In the genomic region with DNA sequence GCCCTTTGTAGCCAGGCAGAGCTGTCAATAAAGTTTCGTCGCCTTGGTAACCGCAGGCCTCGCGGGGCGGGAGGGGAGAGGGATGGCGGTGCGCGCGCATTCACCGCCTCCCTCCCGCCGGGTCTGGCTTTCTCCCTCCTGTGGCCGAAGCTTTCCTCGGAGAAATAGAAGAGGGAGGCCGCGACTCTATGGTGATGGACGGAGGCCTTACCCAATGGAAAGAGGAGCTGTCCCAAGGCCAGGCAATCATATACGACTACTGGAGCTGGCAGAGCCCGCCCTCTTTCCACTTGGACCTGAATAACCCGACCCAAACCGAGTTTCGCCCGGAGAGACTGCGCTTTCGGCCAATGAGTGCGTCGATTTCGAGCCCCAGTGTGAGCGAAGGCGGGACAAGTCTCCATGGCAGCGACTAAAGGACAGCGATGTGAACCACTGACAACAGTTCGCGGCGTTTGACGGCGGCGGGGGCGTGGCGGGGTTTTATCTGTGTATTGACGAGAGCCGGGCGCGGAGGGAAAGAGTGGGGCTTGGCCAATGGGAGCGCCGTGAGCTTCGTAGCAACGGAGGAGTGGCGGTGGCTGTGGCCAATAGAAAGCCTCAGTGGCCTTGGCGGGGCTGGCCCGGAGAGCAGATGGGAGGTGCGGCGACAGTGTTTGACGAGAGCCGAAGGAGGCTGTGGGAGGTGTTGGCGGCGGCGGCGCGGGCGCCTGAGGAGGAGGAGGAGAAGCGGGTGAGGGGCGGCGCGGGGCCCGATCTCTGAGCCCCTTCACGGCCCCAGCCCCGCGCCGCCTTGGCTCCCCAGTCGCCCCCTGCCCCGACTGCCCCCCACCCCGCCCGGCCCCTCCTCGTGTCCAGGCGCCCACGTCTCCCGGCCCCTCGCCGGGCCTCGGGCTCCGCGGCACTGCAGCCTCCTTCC, we compare ENCODE assay signal across 1 cellular context.
TF ChIP-seq lines count a peak whose summit lies in the region.

A gene (plus strand): TSS at position 652 of the 919 bp plus-strand sequence. CDS start 2,061 bp downstream, outside the sequence.

TF ChIP-seq in K562, 482 proteins besides CTCF, POLR2A, EP300 and RAD21 (continued from another document and continues in another):
- TF ChIP-seq ZNF311 (CRISPR knock-in tag; IDR thresholded peaks at IDR 0.05) (no peak), TEAD2 (tag; IDR thresholded peaks at IDR 0.05) (no peak), ZNF24 (IDR thresholded peaks at IDR 0.05) (no peak), BHLHE40 (IDR thresholded peaks at IDR 0.05; ENCODE audit: low read length) (no peak), GABPA (tag; conservative IDR thresholded peaks at IDR 0.05; ENCODE audit: low read depth) (peak; percentile 41; the same call in 1 of the 2 replicates), MEF2A (IDR thresholded peaks at IDR 0.05; ENCODE audit: control insufficient read depth, low read depth, low read length) (no peak), NFE2L1 (tag; IDR thresholded peaks at IDR 0.05; ENCODE audit: borderline replicate concordance, low read depth) (no peak), BCOR (IDR thresholded peaks at IDR 0.05) (no peak), ZNF644 (tag; IDR thresholded peaks at IDR 0.05; ENCODE audit: low read depth) (no peak), SMARCC2 (IDR thresholded peaks at IDR 0.05; ENCODE audit: low read depth) (no peak), ZNF175 (CRISPR knock-in tag; IDR thresholded peaks at IDR 0.05; ENCODE audit: low read depth) (no peak), ZNF431 (CRISPR knock-in tag; IDR thresholded peaks at IDR 0.05) (no peak), RFX1 (IDR thresholded peaks at IDR 0.05) (peak; percentile 98), CREM (IDR thresholded peaks at IDR 0.05; ENCODE audit: low read depth) (peak; percentile 97), SIN3B (IDR thresholded peaks at IDR 0.05; ENCODE audit: low read depth) (no peak), ZNF780A (CRISPR knock-in tag; IDR thresholded peaks at IDR 0.05) (no peak), MXI1 (IDR thresholded peaks at IDR 0.05; ENCODE audit: low read depth, low read length) (peak; percentile 83), ARNT (IDR thresholded peaks at IDR 0.05) (no peak), ZNF586 (CRISPR knock-in tag; conservative IDR thresholded peaks at IDR 0.05) (no peak), RB1 (IDR thresholded peaks at IDR 0.05; ENCODE audit: low read depth) (peak; percentile 79; the same call in 1 of the 2 replicates), SIRT6 (IDR thresholded peaks at IDR 0.05; ENCODE audit: low read depth, low read length) (no peak), HMGN3 (IDR thresholded peaks at IDR 0.05; ENCODE audit: borderline replicate concordance, extremely low read depth, insufficient read length, low read depth, low read length) (peak; percentile 79), XRCC5 (IDR thresholded peaks at IDR 0.05; ENCODE audit: low read depth, low read length) (0 out of 2 replicates have a peak, but pooled peaks have one; percentile 63), SREBF1 (IDR thresholded peaks at IDR 0.05; ENCODE audit: borderline replicate concordance, low read depth, low read length) (0 out of 2 replicates have a peak, but pooled peaks have one; percentile 83), POLR2B (IDR thresholded peaks at IDR 0.05; ENCODE audit: low read depth, partially characterized antibody) (peak; percentile 76), GTF2F1 (IDR thresholded peaks at IDR 0.05; ENCODE audit: low read depth, low read length) (peak; percentile 12; the same call in 1 of the 2 replicates), FOXM1 (IDR thresholded peaks at IDR 0.05; ENCODE audit: low read depth) (peak; percentile 40; the same call in 1 of the 2 replicates), FOXM1 (CRISPR knock-in tag; IDR thresholded peaks at IDR 0.05; ENCODE audit: low read depth) (no peak), SMAD2 (IDR thresholded peaks at IDR 0.05; ENCODE audit: low read depth, low read length) (no peak), RNF2 (IDR thresholded peaks at IDR 0.05) (peak; percentile 9; the same call in 1 of the 2 replicates), KAT2B (IDR thresholded peaks at IDR 0.05; ENCODE audit: low read depth, low read length) (no peak), ZNF75A (CRISPR knock-in tag; IDR thresholded peaks at IDR 0.05) (no peak), WHSC1 (IDR thresholded peaks at IDR 0.05; ENCODE audit: low read length) (no peak), STAT5B (CRISPR knock-in tag; IDR thresholded peaks at IDR 0.05) (no peak), MTF1 (CRISPR knock-in tag; IDR thresholded peaks at IDR 0.05; ENCODE audit: borderline replicate concordance) (no peak), MYNN (IDR thresholded peaks at IDR 0.05) (no peak), MYNN (CRISPR knock-in tag; IDR thresholded peaks at IDR 0.05) (no peak), ZKSCAN1 (IDR thresholded peaks at IDR 0.05; ENCODE audit: low read depth, low read length) (peak; percentile 87), NR3C1 (CRISPR knock-in tag; IDR thresholded peaks at IDR 0.05) (no peak), KLF10 (CRISPR knock-in tag; IDR thresholded peaks at IDR 0.05) (no peak), HEY1 (CRISPR knock-in tag; IDR thresholded peaks at IDR 0.05; ENCODE audit: borderline replicate concordance) (no peak)
- TF ChIP-seq, protein P1, sequence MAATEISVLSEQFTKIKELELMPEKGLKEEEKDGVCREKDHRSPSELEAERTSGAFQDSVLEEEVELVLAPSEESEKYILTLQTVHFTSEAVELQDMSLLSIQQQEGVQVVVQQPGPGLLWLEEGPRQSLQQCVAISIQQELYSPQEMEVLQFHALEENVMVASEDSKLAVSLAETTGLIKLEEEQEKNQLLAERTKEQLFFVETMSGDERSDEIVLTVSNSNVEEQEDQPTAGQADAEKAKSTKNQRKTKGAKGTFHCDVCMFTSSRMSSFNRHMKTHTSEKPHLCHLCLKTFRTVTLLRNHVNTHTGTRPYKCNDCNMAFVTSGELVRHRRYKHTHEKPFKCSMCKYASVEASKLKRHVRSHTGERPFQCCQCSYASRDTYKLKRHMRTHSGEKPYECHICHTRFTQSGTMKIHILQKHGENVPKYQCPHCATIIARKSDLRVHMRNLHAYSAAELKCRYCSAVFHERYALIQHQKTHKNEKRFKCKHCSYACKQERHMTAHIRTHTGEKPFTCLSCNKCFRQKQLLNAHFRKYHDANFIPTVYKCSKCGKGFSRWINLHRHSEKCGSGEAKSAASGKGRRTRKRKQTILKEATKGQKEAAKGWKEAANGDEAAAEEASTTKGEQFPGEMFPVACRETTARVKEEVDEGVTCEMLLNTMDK (IDR thresholded peaks at IDR 0.05; ENCODE audit: borderline replicate concordance, insufficient read depth, low read depth, low read length, poor library complexity, severe bottlenecking), result peak; percentile 54
- TF ChIP-seq, protein P2, sequence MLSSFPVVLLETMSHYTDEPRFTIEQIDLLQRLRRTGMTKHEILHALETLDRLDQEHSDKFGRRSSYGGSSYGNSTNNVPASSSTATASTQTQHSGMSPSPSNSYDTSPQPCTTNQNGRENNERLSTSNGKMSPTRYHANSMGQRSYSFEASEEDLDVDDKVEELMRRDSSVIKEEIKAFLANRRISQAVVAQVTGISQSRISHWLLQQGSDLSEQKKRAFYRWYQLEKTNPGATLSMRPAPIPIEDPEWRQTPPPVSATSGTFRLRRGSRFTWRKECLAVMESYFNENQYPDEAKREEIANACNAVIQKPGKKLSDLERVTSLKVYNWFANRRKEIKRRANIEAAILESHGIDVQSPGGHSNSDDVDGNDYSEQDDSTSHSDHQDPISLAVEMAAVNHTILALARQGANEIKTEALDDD (IDR thresholded peaks at IDR 0.05), result no peak
- TF ChIP-seq, protein P3, sequence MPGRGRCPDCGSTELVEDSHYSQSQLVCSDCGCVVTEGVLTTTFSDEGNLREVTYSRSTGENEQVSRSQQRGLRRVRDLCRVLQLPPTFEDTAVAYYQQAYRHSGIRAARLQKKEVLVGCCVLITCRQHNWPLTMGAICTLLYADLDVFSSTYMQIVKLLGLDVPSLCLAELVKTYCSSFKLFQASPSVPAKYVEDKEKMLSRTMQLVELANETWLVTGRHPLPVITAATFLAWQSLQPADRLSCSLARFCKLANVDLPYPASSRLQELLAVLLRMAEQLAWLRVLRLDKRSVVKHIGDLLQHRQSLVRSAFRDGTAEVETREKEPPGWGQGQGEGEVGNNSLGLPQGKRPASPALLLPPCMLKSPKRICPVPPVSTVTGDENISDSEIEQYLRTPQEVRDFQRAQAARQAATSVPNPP (IDR thresholded peaks at IDR 0.05; ENCODE audit: borderline replicate concordance, insufficient read depth, insufficient read length), result no peak
- TF ChIP-seq, protein P4, sequence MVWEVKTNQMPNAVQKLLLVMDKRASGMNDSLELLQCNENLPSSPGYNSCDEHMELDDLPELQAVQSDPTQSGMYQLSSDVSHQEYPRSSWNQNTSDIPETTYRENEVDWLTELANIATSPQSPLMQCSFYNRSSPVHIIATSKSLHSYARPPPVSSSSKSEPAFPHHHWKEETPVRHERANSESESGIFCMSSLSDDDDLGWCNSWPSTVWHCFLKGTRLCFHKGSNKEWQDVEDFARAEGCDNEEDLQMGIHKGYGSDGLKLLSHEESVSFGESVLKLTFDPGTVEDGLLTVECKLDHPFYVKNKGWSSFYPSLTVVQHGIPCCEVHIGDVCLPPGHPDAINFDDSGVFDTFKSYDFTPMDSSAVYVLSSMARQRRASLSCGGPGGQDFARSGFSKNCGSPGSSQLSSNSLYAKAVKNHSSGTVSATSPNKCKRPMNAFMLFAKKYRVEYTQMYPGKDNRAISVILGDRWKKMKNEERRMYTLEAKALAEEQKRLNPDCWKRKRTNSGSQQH (CRISPR knock-in tag; IDR thresholded peaks at IDR 0.05), result no peak
- TF ChIP-seq, protein P5, sequence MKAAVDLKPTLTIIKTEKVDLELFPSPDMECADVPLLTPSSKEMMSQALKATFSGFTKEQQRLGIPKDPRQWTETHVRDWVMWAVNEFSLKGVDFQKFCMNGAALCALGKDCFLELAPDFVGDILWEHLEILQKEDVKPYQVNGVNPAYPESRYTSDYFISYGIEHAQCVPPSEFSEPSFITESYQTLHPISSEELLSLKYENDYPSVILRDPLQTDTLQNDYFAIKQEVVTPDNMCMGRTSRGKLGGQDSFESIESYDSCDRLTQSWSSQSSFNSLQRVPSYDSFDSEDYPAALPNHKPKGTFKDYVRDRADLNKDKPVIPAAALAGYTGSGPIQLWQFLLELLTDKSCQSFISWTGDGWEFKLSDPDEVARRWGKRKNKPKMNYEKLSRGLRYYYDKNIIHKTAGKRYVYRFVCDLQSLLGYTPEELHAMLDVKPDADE (conservative IDR thresholded peaks at IDR 0.05; ENCODE audit: control insufficient read depth, low read depth, low read length), result peak; percentile 48; the same call in 1 of the 2 replicates
- TF ChIP-seq, protein P6, sequence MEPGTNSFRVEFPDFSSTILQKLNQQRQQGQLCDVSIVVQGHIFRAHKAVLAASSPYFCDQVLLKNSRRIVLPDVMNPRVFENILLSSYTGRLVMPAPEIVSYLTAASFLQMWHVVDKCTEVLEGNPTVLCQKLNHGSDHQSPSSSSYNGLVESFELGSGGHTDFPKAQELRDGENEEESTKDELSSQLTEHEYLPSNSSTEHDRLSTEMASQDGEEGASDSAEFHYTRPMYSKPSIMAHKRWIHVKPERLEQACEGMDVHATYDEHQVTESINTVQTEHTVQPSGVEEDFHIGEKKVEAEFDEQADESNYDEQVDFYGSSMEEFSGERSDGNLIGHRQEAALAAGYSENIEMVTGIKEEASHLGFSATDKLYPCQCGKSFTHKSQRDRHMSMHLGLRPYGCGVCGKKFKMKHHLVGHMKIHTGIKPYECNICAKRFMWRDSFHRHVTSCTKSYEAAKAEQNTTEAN (CRISPR knock-in tag; IDR thresholded peaks at IDR 0.05), result no peak
- TF ChIP-seq, protein P7, sequence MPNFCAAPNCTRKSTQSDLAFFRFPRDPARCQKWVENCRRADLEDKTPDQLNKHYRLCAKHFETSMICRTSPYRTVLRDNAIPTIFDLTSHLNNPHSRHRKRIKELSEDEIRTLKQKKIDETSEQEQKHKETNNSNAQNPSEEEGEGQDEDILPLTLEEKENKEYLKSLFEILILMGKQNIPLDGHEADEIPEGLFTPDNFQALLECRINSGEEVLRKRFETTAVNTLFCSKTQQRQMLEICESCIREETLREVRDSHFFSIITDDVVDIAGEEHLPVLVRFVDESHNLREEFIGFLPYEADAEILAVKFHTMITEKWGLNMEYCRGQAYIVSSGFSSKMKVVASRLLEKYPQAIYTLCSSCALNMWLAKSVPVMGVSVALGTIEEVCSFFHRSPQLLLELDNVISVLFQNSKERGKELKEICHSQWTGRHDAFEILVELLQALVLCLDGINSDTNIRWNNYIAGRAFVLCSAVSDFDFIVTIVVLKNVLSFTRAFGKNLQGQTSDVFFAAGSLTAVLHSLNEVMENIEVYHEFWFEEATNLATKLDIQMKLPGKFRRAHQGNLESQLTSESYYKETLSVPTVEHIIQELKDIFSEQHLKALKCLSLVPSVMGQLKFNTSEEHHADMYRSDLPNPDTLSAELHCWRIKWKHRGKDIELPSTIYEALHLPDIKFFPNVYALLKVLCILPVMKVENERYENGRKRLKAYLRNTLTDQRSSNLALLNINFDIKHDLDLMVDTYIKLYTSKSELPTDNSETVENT (CRISPR knock-in tag; IDR thresholded peaks at IDR 0.05), result 0 out of 2 replicates have a peak, but pooled peaks have one; percentile 63
- TF ChIP-seq, protein P8, sequence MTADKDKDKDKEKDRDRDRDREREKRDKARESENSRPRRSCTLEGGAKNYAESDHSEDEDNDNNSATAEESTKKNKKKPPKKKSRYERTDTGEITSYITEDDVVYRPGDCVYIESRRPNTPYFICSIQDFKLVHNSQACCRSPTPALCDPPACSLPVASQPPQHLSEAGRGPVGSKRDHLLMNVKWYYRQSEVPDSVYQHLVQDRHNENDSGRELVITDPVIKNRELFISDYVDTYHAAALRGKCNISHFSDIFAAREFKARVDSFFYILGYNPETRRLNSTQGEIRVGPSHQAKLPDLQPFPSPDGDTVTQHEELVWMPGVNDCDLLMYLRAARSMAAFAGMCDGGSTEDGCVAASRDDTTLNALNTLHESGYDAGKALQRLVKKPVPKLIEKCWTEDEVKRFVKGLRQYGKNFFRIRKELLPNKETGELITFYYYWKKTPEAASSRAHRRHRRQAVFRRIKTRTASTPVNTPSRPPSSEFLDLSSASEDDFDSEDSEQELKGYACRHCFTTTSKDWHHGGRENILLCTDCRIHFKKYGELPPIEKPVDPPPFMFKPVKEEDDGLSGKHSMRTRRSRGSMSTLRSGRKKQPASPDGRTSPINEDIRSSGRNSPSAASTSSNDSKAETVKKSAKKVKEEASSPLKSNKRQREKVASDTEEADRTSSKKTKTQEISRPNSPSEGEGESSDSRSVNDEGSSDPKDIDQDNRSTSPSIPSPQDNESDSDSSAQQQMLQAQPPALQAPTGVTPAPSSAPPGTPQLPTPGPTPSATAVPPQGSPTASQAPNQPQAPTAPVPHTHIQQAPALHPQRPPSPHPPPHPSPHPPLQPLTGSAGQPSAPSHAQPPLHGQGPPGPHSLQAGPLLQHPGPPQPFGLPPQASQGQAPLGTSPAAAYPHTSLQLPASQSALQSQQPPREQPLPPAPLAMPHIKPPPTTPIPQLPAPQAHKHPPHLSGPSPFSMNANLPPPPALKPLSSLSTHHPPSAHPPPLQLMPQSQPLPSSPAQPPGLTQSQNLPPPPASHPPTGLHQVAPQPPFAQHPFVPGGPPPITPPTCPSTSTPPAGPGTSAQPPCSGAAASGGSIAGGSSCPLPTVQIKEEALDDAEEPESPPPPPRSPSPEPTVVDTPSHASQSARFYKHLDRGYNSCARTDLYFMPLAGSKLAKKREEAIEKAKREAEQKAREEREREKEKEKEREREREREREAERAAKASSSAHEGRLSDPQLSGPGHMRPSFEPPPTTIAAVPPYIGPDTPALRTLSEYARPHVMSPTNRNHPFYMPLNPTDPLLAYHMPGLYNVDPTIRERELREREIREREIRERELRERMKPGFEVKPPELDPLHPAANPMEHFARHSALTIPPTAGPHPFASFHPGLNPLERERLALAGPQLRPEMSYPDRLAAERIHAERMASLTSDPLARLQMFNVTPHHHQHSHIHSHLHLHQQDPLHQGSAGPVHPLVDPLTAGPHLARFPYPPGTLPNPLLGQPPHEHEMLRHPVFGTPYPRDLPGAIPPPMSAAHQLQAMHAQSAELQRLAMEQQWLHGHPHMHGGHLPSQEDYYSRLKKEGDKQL (CRISPR knock-in tag; IDR thresholded peaks at IDR 0.05; ENCODE audit: borderline replicate concordance), result no peak
